ENCODE assay signal across 8 cellular contexts in genomic region chr2:54081574-54081973, GRCh38. TPM values are rescaled to one million over a fixed set of nuclear protein-coding genes. Genes with fewer than 3 reads are reported as not detected.
A peak's percentile ranks its signal among the peaks of the same experiment; 100 is the strongest.
DNase-seq lines count a peak whose midpoint lies in the region; ATAC-seq and TF ChIP-seq lines count a peak whose summit lies in the region.

No MANE protein-coding gene starts in this region.

- DNase-seq in activated CD4-positive, alpha-beta T cell treated with anti-CD3 and anti-CD28 coated beads for 48 hours, result peak; percentile 76
- DNase-seq in activated CD4-positive, alpha-beta T cell treated with anti-CD3 and anti-CD28 coated beads for 1 hour, result no peak
- DNase-seq in stimulated activated CD8-positive, alpha-beta memory T cell treated with anti-CD3 and anti-CD28 coated beads, Interleukin-4, amount 100 ng/mL, for 24 hours (ENCODE audit: low read depth), result peak; percentile 17
- DNase-seq in 8988T (no peak), Right ventricle myocardium superior (no peak), osteocyte (ENCODE audit: extremely low spot score, unreplicated experiment) (no peak)

- ATAC-seq in HG02981 (IDR thresholded peaks at IDR 0.05; ENCODE audit: unreplicated experiment) (peak; percentile 96), Right ventricle myocardium superior (ENCODE audit: poor library complexity) (no peak)
- peak; percentile 92 to 93 for ATAC-seq in activated CD4-positive, CD25-positive, alpha-beta regulatory T cell treated with anti-CD3 and anti-CD28 coated beads, Interleukin-2, amount 50 U/mL, for 24 hours

- H3K27ac Mint-ChIP-seq in osteocyte (ENCODE audit: unreplicated experiment), result no peak overlapping the region

- no peaks in the 10 kb centered on the region for H3K9me3 Mint-ChIP-seq in osteocyte (ENCODE audit: unreplicated experiment)

- intact Hi-C loops in Right ventricle myocardium superior (cut with DNase I), result loop anchor here (10.0 kb wide), 1 partner anchor 107 kb away; the partner anchor contains the start of gene PSME4

- H3K27me3 Mint-ChIP-seq in osteocyte (ENCODE audit: unreplicated experiment), result no peaks in the 10 kb centered on the region

- H3K36me3 Mint-ChIP-seq in osteocyte (ENCODE audit: unreplicated experiment), result no peaks in the 10 kb centered on the region

- H3K4me1 Mint-ChIP-seq in osteocyte (ENCODE audit: unreplicated experiment), result peaks cover 4% of the 10 kb centered on the region

- TF ChIP-seq CTCF in osteocyte (IDR thresholded peaks at IDR 0.05), result no peak

- no peak overlapping the region for H3K4me3 Mint-ChIP-seq in osteocyte (ENCODE audit: unreplicated experiment)

RNA-seq across cellular contexts. Expression of gene ACYP2, which starts 33.8 kb away (rescaled TPM):
- total RNA-seq in Right ventricle myocardium superior, result 64.2 TPM
- 8.9 and 10.4 TPM in 2 replicates for total RNA-seq in osteocyte

Comparison
In these comparisons a context has a peak if more than half of its experiments do, and no peak if none do; other contexts are left out.
1. DNase-seq: peak in activated CD4-positive, alpha-beta T cell treated with anti-CD3 and anti-CD28 coated beads for 48 hours (single experiment) and stimulated activated CD8-positive, alpha-beta memory T cell treated with anti-CD3 and anti-CD28 coated beads, Interleukin-4, amount 100 ng/mL, for 24 hours (single experiment); none in activated CD4-positive, alpha-beta T cell treated with anti-CD3 and anti-CD28 coated beads for 1 hour (single experiment), 8988T (single experiment), Right ventricle myocardium superior (single experiment) and osteocyte (single experiment).